Comparison of ENCODE assay signal across 1 cellular context in the genomic region with DNA sequence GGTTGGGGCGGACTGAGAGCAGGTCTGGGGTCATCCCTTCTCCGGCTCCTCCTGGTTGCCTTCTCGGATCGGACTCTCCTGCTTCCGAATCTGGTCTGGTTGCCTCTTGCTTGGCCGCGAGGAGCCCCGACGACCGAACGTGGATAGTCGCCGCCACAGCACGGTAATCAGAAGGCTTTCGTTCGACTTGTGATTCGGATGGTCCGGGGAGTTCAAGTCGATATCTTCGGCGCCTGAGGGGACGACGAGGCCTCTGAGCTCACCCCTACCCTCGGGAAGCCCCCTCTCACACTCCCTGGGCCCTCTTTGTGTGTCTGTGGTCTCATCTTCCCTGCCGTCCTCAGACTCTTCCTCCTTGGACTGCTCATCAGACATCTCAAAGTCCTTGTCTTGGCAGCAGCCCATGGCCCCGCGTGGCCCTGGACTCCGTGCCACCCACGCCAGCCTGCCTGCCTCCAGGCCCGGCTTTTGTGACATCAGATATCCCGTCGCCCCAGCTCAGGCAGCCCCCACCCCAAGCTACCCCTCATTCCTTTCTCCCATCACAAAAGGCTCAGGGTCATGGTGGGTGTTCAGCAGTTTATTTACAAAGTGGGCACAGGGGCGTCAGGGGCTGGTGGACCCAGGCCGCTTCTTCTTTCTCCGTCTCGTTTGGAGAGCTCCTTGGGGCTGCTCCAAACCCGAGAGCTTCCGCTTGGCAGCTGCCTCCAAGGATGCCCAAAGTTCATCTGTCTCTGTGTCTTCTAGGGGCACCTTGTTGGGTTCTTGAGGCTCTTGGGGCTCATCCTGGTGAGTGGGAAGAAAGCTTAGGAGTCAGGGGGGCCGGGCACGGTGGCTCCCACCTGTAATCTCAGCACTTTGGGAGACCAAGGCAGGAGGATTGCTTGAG.
TF ChIP-seq lines count a peak whose summit lies in the region.

Gene TEX54 (minus strand): TSS at position 496 of the 889 bp plus-strand sequence.

TF ChIP-seq in HCT116, 20 proteins besides CTCF, POLR2A, EP300 and RAD21 (continued from another document):
- TF ChIP-seq MAX (IDR thresholded peaks at IDR 0.05) (no peak), TCF7L2 (IDR thresholded peaks at IDR 0.05; ENCODE audit: borderline replicate concordance, extremely low read depth, insufficient read depth, insufficient read length) (no peak), SP1 (IDR thresholded peaks at IDR 0.05; ENCODE audit: low read depth) (no peak), EGR1 (IDR thresholded peaks at IDR 0.05; ENCODE audit: low read depth) (no peak), SIN3A (IDR thresholded peaks at IDR 0.05; ENCODE audit: low read depth) (no peak), EZH2phosphoT487 (IDR thresholded peaks at IDR 0.05; ENCODE audit: borderline replicate concordance) (no peak), JUND (IDR thresholded peaks at IDR 0.05) (no peak)
